In genomic region chr17:75045946-75046582, GRCh38 we compare ENCODE assay signal across 8 cellular contexts. TPM values are rescaled to one million over a fixed set of nuclear protein-coding genes. Genes with fewer than 3 reads are reported as not detected.
DNase-seq lines count a peak whose midpoint lies in the region; ATAC-seq and TF ChIP-seq lines count a peak whose summit lies in the region.
"Not testable (repeated sequence)": the region's sequence is repeated elsewhere in the genome, so short reads cannot be mapped to it uniquely, and the experiment has no call there.

No MANE protein-coding gene starts in this region.

- WGBS in sigmoid colon, 2 donors: 14 to 18% methylated on average over 36 of the region's 36 CpGs

- peak; percentile 72 for DNase-seq in A673 (ENCODE audit: low spot score)
- peak; percentile 7 to 72 for DNase-seq in NCI-H526 (lab: John Stamatoyannopoulos, UW)
- peak; percentile 35 to 42 for DNase-seq in activated CD4-positive, alpha-beta T cell treated with anti-CD3 and anti-CD28 coated beads, Interleukin-2, amount 50 U/mL, for 4 hours
- DNase-seq in dorsolateral prefrontal cortex: peak in 1 of 10 donors; percentile 36
- peak; percentile 37 for DNase-seq in kidney glomerular epithelial cell (lab: John Stamatoyannopoulos, UW)
- DNase-seq in sigmoid colon: peak; percentile 83

- BruUV-seq in A673 (replicated peaks; lab: Mats Ljungman, UMichigan): TSS peak; percentile 64

- POLR2A ChIA-PET in A673 (lab: Charles Lee; ENCODE audit: low non-redundant PET): not testable (repeated sequence)

- H3K9me3 ChIP-seq in A673 (ENCODE audit: low read depth, low read length, poor library complexity, severe bottlenecking); sigmoid colon: not testable (repeated sequence)

- H3K4me3 ChIP-seq in A673 (ENCODE audit: low read depth, low read length, poor library complexity, severe bottlenecking) (peak overlapping the region; percentile 90), dorsolateral prefrontal cortex (peak overlapping the region; percentile 66 to 100 (median 97)), sigmoid colon (peak overlapping the region; percentile 78 to 99 (median 92))

- CTCF ChIA-PET in A673 (lab: Charles Lee): not testable (repeated sequence)

- not testable (repeated sequence) for TF ChIP-seq POLR2A in sigmoid colon (IDR thresholded peaks at IDR 0.05)

- H3K36me3 ChIP-seq in A673 (ENCODE audit: insufficient read depth, low read length, poor library complexity, severe bottlenecking): peaks cover 22% of the 10 kb centered on the region
- peaks cover 10 to 29% (median 13%) of the 10 kb centered on the region in 4 donors for H3K36me3 ChIP-seq in sigmoid colon

- not testable (repeated sequence) for H3K27me3 ChIP-seq in A673 (replicated peaks; ENCODE audit: insufficient read depth, low read depth, low read length, poor library complexity); dorsolateral prefrontal cortex; sigmoid colon

- H3K27ac ChIP-seq in A673 (ENCODE audit: low read depth, low read length, poor library complexity, severe bottlenecking) (peak overlapping the region; percentile 84), dorsolateral prefrontal cortex (peak overlapping the region; percentile 47 to 98 (median 90)), sigmoid colon (peak overlapping the region; percentile 96 to 100 (median 98))

- ATAC-seq in GM18868 (IDR thresholded peaks at IDR 0.05; ENCODE audit: unreplicated experiment): peak; percentile 12
- peak; percentile 14 for ATAC-seq in HG03045 (IDR thresholded peaks at IDR 0.05; ENCODE audit: unreplicated experiment)

- TF ChIP-seq EP300 in sigmoid colon (IDR thresholded peaks at IDR 0.05): not testable (repeated sequence)

- intact Hi-C loops in A673 (cut with micrococcal nuclease; ENCODE audit: unreplicated experiment): not testable (repeated sequence)
- intact Hi-C loops in dorsolateral prefrontal cortex (cut with DNase I) (loop anchor here in 1 of 2 donors (5.0 kb wide), 1 partner anchor 34 kb away; the partner anchor contains the start of gene MRPL58), sigmoid colon (cut with DNase I) (loop anchor here (5.0 kb wide), 2 partner anchors 59 to 136 kb away; partner anchors contain the start of genes CDR2L and SUMO2)

- H3K4me1 ChIP-seq in A673 (ENCODE audit: insufficient read depth, low read length, poor library complexity, severe bottlenecking): not testable (repeated sequence)
- H3K4me1 ChIP-seq in sigmoid colon: peaks cover 0 to 35% (median 28%) of the 10 kb centered on the region in 4 donors

- not testable (repeated sequence) for TF ChIP-seq CTCF in A673 (conservative IDR thresholded peaks at IDR 0.05; ENCODE audit: low read depth, low read length); dorsolateral prefrontal cortex (IDR thresholded peaks at IDR 0.05 in 54 of 56, conservative IDR thresholded peaks at IDR 0.05 in 2 of 56; ENCODE audit: low read depth in 1 of 56, partially characterized antibody in 56 of 56); sigmoid colon (IDR thresholded peaks at IDR 0.05)

RNA-seq across cellular contexts. Expression of gene ATP5PD, which starts 0.7 kb away (rescaled TPM):
- 291 and 311 TPM in 2 replicates for total RNA-seq in A673 (2021)
- 100 to 1,000 TPM; 142 to 353 (median 254) TPM for total RNA-seq in dorsolateral prefrontal cortex
- 100 to 1,000 TPM; 303 to 480 (median 367) TPM for total RNA-seq in sigmoid colon
- 100 to 1,000 TPM; 481 to 726 (median 592) TPM for polyA plus RNA-seq in sigmoid colon

RNA-seq across cellular contexts. Expression of gene KCTD2, which starts 1.0 kb away (rescaled TPM):
- total RNA-seq in A673 (2021) (25.6 and 25.7 TPM in 2 replicates), dorsolateral prefrontal cortex (100 to 1,000 TPM in 7 of 120 experiments, 10 to 100 TPM in 113; 52.5 to 122 (median 79.8) TPM), sigmoid colon (10 to 100 TPM; 19.6 to 25.5 (median 21.8) TPM)
- 10 to 100 TPM; 12.5 to 24.0 (median 13.8) TPM for polyA plus RNA-seq in sigmoid colon

RNA-seq across cellular contexts. Expression of gene MRPL58, which starts 33.6 kb away (rescaled TPM):
- total RNA-seq in A673 (2021) (59.9 and 61.4 TPM in 2 replicates), dorsolateral prefrontal cortex (10 to 100 TPM; 11.3 to 30.9 (median 21.5) TPM), sigmoid colon (100 to 1,000 TPM in 1 of 4 donors, 10 to 100 TPM in 3; 46.3 to 104 (median 62.5) TPM)
- 10 to 100 TPM; 36.6 to 56.9 (median 53.0) TPM for polyA plus RNA-seq in sigmoid colon

RNA-seq across cellular contexts. Expression of gene SLC16A5, which starts 41.7 kb away (rescaled TPM):
- total RNA-seq in A673 (2021): 0.80 and 3.1 TPM in 2 replicates
- 1 to 10 TPM in 55 of 120 experiments, under 1 TPM in 57, not detected in 8; 0.33 to 3.1 (median 0.98) TPM for total RNA-seq in dorsolateral prefrontal cortex
- 10 to 100 TPM in 1 of 4 donors, 1 to 10 TPM in 3; 2.6 to 15.0 (median 6.4) TPM for total RNA-seq in sigmoid colon
- polyA plus RNA-seq in sigmoid colon: 10 to 100 TPM in 2 of 3 donors, 1 to 10 TPM in 1; 6.6 to 31.1 (median 13.4) TPM

RNA-seq across cellular contexts. Expression of gene CDR2L, which starts 58.6 kb away (rescaled TPM):
- total RNA-seq in A673 (2021): 5.8 and 7.6 TPM in 2 replicates
- total RNA-seq in dorsolateral prefrontal cortex: 10 to 100 TPM; 11.9 to 63.9 (median 22.6) TPM
- total RNA-seq in sigmoid colon: 10 to 100 TPM in 3 of 4 donors, 1 to 10 TPM in 1; 9.3 to 16.9 (median 10.3) TPM
- polyA plus RNA-seq in sigmoid colon: 1 to 10 TPM; 2.4 to 3.7 (median 3.0) TPM
